1 cellular context compared by ENCODE assay signal in the genomic region with DNA sequence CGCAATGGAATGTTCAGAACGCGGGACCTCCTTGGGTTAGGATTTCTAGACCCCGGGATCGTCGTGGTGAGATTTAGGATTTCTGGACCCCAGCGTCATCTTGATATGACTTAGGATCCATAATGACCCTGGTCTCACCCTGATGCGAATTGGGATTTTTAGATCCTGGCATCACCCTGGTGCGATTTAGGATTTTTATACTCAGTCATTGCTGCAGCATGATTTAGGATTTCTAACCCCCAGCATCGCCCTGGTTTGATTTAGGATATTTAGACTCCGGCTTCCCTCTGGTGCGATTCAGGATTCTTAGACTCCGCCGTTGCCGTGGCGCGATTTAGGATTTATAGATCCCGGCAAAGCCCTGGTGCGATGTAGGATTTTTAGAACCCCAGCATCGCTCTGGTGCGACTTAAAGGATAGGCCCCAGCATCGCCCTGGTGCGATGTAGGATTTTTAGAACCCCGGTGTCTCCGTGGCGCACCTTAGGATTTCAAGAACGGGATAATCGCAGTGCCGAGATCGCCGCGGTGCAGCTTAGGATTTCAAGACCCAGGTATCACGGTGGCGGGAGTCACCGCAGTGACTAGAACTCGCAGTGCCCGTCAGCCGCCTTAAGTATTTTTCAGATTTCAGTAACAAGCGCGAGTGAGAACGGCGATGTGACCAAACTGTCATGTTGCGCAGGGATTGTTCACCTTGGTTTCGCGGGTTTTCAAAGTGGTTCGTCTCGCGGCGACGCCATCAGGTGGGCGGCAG.
TF ChIP-seq lines count a peak whose summit lies in the region.

No MANE protein-coding gene starts in this region.

TF ChIP-seq in IMR-90, 13 proteins besides CTCF, POLR2A, EP300 and RAD21:
- TF ChIP-seq CEBPB (IDR thresholded peaks at IDR 0.05; ENCODE audit: low read depth, low read length) (no peak), BHLHE40 (IDR thresholded peaks at IDR 0.05; ENCODE audit: low read depth, low read length) (no peak), RFX5 (IDR thresholded peaks at IDR 0.05; ENCODE audit: low read depth, low read length) (no peak), FOS (IDR thresholded peaks at IDR 0.05; ENCODE audit: low read depth, low read length) (no peak), CHD1 (IDR thresholded peaks at IDR 0.05; ENCODE audit: low read depth, low read length) (no peak), MXI1 (IDR thresholded peaks at IDR 0.05; ENCODE audit: borderline replicate concordance, low read depth, low read length) (no peak), NFE2L2 (IDR thresholded peaks at IDR 0.05; ENCODE audit: low read depth, low read length) (no peak), MAFK (IDR thresholded peaks at IDR 0.05; ENCODE audit: low read depth, low read length) (no peak), SMC3 (IDR thresholded peaks at IDR 0.05; ENCODE audit: low read depth, low read length) (no peak), MAZ (IDR thresholded peaks at IDR 0.05; ENCODE audit: borderline replicate concordance, low read depth, low read length) (no peak), RCOR1 (IDR thresholded peaks at IDR 0.05; ENCODE audit: insufficient replicate concordance, low read length) (no peak)
- TF ChIP-seq, protein P1, sequence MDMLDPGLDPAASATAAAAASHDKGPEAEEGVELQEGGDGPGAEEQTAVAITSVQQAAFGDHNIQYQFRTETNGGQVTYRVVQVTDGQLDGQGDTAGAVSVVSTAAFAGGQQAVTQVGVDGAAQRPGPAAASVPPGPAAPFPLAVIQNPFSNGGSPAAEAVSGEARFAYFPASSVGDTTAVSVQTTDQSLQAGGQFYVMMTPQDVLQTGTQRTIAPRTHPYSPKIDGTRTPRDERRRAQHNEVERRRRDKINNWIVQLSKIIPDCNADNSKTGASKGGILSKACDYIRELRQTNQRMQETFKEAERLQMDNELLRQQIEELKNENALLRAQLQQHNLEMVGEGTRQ (IDR thresholded peaks at IDR 0.05; ENCODE audit: low read depth, low read length) = no peak
- TF ChIP-seq, protein P2, sequence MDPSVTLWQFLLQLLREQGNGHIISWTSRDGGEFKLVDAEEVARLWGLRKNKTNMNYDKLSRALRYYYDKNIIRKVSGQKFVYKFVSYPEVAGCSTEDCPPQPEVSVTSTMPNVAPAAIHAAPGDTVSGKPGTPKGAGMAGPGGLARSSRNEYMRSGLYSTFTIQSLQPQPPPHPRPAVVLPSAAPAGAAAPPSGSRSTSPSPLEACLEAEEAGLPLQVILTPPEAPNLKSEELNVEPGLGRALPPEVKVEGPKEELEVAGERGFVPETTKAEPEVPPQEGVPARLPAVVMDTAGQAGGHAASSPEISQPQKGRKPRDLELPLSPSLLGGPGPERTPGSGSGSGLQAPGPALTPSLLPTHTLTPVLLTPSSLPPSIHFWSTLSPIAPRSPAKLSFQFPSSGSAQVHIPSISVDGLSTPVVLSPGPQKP (IDR thresholded peaks at IDR 0.05; ENCODE audit: borderline replicate concordance, low read depth, low read length) = no peak
TF ChIP-seq in IMR-90: peak in this region for 0.
